Comparison of ENCODE assay signal across 2 cellular contexts in genomic region chr6:32886674-32887383, GRCh38.
TF ChIP-seq lines count a peak whose summit lies in the region.

No MANE protein-coding gene starts in this region.

TF ChIP-seq in HCT116, 20 proteins besides CTCF, POLR2A, EP300 and RAD21 (continued from another document):
- TF ChIP-seq TCF7L2 (IDR thresholded peaks at IDR 0.05; ENCODE audit: borderline replicate concordance, extremely low read depth, insufficient read depth, insufficient read length): no peak

TF ChIP-seq in SK-N-SH, 30 proteins besides CTCF, POLR2A, EP300 and RAD21 (continued from another document):
- 0 out of 2 replicates have a peak, but pooled peaks have one; percentile 5 for TF ChIP-seq PBX3 (IDR thresholded peaks at IDR 0.05)
- TF ChIP-seq YY1 (IDR thresholded peaks at IDR 0.05; ENCODE audit: low read depth): no peak
- TF ChIP-seq NRF1 (IDR thresholded peaks at IDR 0.05; ENCODE audit: low read depth, low read length): no peak
- no peak for TF ChIP-seq GATA2 (CRISPR knock-in tag; IDR thresholded peaks at IDR 0.05)
- TF ChIP-seq GABPA (IDR thresholded peaks at IDR 0.05; ENCODE audit: low read depth): no peak
- no peak for TF ChIP-seq MEF2A (IDR thresholded peaks at IDR 0.05; ENCODE audit: borderline replicate concordance, low read depth)
- TF ChIP-seq JUND (IDR thresholded peaks at IDR 0.05): no peak
- no peak for TF ChIP-seq CHD2 (IDR thresholded peaks at IDR 0.05; ENCODE audit: low read length, partially characterized antibody)
- 0 out of 2 replicates have a peak, but pooled peaks have one; percentile 14 for TF ChIP-seq TCF12 (IDR thresholded peaks at IDR 0.05)
